Comparison of ENCODE assay signal across 14 cellular contexts in genomic region chr4:184273166-184274147, GRCh38. TPM values are rescaled to one million over a fixed set of nuclear protein-coding genes. Genes with fewer than 3 reads are reported as not detected.
DNase-seq lines count a peak whose midpoint lies in the region; ATAC-seq and TF ChIP-seq lines count a peak whose summit lies in the region.
"Had no signal": no experiment of that assay in that cellular context is flagged by ENCODE, and none has a peak within 500 bp of the region (broad histone marks: within the 10 kb centered on the region; RNA-seq: fewer than 3 reads in every experiment).

No MANE protein-coding gene starts in this region.

- TF ChIP-seq CTCF in GM12865 (IDR thresholded peaks at IDR 0.05; ENCODE audit: insufficient read depth, low read depth, low read length, missing control alignments), result no peak

- peak; percentile 79 for ATAC-seq in GM19025 (IDR thresholded peaks at IDR 0.05; ENCODE audit: low read depth, unreplicated experiment)
- peak; percentile 38 for ATAC-seq in HG03432 (IDR thresholded peaks at IDR 0.05; ENCODE audit: unreplicated experiment)
- no peak for ATAC-seq in left cardiac atrium

- peak overlapping the region; percentile 39 for H3K4me3 ChIP-seq in GM12865 (ENCODE audit: low read depth, low read length)

- intact Hi-C loops in left cardiac atrium (cut with DNase I), result no loop called here

- H3K27ac ChIP-seq in caudate nucleus (ENCODE audit: low read depth, low read length), result peak overlapping the region; percentile 63
- H3K27ac ChIP-seq: C4-2B had no signal

- peak; percentile 86 for DNase-seq in GM12865 (ENCODE audit: low read depth)
- no peak for DNase-seq in caudate nucleus (lab: John Stamatoyannopoulos, UW)
- DNase-seq in hepatic stellate cell (ENCODE audit: low spot score), result no peak
- DNase-seq in T-helper 9 cell, result no peak
- DNase-seq in left cardiac atrium, result no peak
- DNase-seq in SHP77 (lab: John Stamatoyannopoulos, UW), result no peak
- DNase-seq: activated CD4-positive, alpha-beta T cell treated with anti-CD3 and anti-CD28 coated beads, Interleukin-2, amount 50 U/mL, for 1 hour; aorta; NCI-H345; nucleus accumbens; substantia nigra had no signal

RNA-seq across cellular contexts. Expression of gene ENPP6, which starts 55.8 kb away (rescaled TPM):
- under 1 TPM; 0.06 to 0.10 TPM for total RNA-seq in left cardiac atrium

Comparison
In these comparisons a context has a peak if more than half of its experiments do, and no peak if none do; other contexts are left out.
1. ATAC-seq: peak in GM19025 (single experiment) and HG03432 (single experiment); none in left cardiac atrium (0 of 2).